In genomic region chrX:27240042-27240441, GRCh38 we compare ENCODE assay signal across 3 cellular contexts.
DNase-seq lines count a peak whose midpoint lies in the region; TF ChIP-seq lines count a peak whose summit lies in the region.
"Not testable (repeated sequence)": the region's sequence is repeated elsewhere in the genome, so short reads cannot be mapped to it uniquely, and the experiment has no call there.

No MANE protein-coding gene starts in this region.

- H3K9me3 ChIP-seq in HEK293 (ENCODE audit: control insufficient read depth, insufficient read depth, low read depth, low read length) = not testable (repeated sequence)

- CTCF ChIA-PET in HEK293 (lab: Yijun Ruan, JAX) = not testable (repeated sequence)

- H3K23ac ChIP-seq in mesendoderm (ENCODE audit: low read length) = not testable (repeated sequence)

- not testable (repeated sequence) for H3K79me1 ChIP-seq in mesendoderm (ENCODE audit: low read length)

- H4K5ac ChIP-seq in mesendoderm (ENCODE audit: low read length) = not testable (repeated sequence)

- H2BK15ac ChIP-seq in mesendoderm (replicated peaks; ENCODE audit: low read depth) = not testable (repeated sequence)

- intact Hi-C loops in posterior vena cava (cut with DNase I) = not testable (repeated sequence)

- H3K9ac ChIP-seq in mesendoderm (ENCODE audit: low read length) = not testable (repeated sequence)

- not testable (repeated sequence) for TF ChIP-seq CTCF in HEK293 (tag by site-specific recombination; IDR thresholded peaks at IDR 0.05)

- not testable (repeated sequence) for H2BK120ac ChIP-seq in mesendoderm (ENCODE audit: low read depth, low read length)

- H3K4me2 ChIP-seq in mesendoderm (ENCODE audit: low read length) = not testable (repeated sequence)

- not testable (repeated sequence) for H3K79me2 ChIP-seq in mesendoderm (ENCODE audit: control insufficient read depth, insufficient read depth, low read length)

- H3K4me3 ChIP-seq in HEK293 (ENCODE audit: low read depth, low read length); mesendoderm (ENCODE audit: low read length): not testable (repeated sequence)

- not testable (repeated sequence) for H2BK5ac ChIP-seq in mesendoderm (ENCODE audit: low read length)

- not testable (repeated sequence) for H4K8ac ChIP-seq in mesendoderm (ENCODE audit: low read depth, low read length)

- not testable (repeated sequence) for H3K4ac ChIP-seq in mesendoderm (ENCODE audit: low read depth, low read length)

- not testable (repeated sequence) for H3K27ac ChIP-seq in HEK293 (ENCODE audit: extremely low read depth, low read depth, low read length); mesendoderm (ENCODE audit: low read depth, low read length)

- not testable (repeated sequence) for H3K56ac ChIP-seq in mesendoderm (ENCODE audit: low read length)

- H3K36me3 ChIP-seq in HEK293 (ENCODE audit: control insufficient read depth in 2 of 2, insufficient read depth in 1 of 2, low read length in 2 of 2); mesendoderm (ENCODE audit: control insufficient read depth, insufficient read depth, low read length): not testable (repeated sequence)

- not testable (repeated sequence) for H3K27me3 ChIP-seq in mesendoderm (ENCODE audit: insufficient read depth, low read length, poor library complexity)

- peak; percentile 0 for DNase-seq in mesendoderm
- DNase-seq in posterior vena cava (ENCODE audit: low spot score) = peak; percentile 67

- POLR2A ChIA-PET in HEK293 (lab: Yijun Ruan, JAX) = not testable (repeated sequence)

- H3K18ac ChIP-seq in mesendoderm (ENCODE audit: low read length) = not testable (repeated sequence)

- not testable (repeated sequence) for H2AK5ac ChIP-seq in mesendoderm (ENCODE audit: low read length)

- WGBS in mesendoderm (ENCODE audit: extremely low coverage, insufficient coverage, low lambda C conversion rate) = no CpG with 5 or more reads among the region's 4 CpGs

- not testable (repeated sequence) for H3K4me1 ChIP-seq in HEK293 (ENCODE audit: control insufficient read depth, insufficient read depth, low read length); mesendoderm (ENCODE audit: control insufficient read depth, low read depth, low read length)

TF ChIP-seq in HEK293, 187 proteins besides CTCF, POLR2A, EP300 and RAD21:
- peak; percentile 78 for TF ChIP-seq ZNF585B (tag by site-specific recombination; IDR thresholded peaks at IDR 0.05)
TF ChIP-seq in HEK293: peak in this region for 1; not testable (repeated sequence) for 186.
